Comparison of ENCODE assay signal across 1 cellular context in the genomic region with DNA sequence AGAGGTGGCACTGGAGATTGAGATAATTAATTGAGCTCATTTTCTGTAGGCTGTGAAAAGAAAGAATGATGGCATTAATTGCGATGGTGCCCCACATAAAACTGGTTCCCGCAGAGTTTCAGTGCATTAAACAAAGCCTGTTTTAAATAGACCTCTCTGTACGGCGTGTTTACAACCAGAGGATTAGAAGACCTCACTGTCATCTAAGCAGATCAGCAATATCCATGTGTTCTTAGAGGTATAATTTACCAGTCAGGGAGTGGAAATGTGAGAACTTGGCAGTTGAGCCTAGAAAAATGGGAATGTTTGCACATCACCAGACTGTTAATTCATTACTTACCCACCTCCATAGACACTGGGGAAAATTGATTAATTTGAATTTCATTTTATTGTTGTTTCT.
TF ChIP-seq lines count a peak whose summit lies in the region.

No MANE protein-coding gene starts in this region.

TF ChIP-seq in GM12878, 131 proteins besides CTCF, POLR2A, EP300 and RAD21:
- no peak for TF ChIP-seq BCL11A (IDR thresholded peaks at IDR 0.05; ENCODE audit: low read depth, low read length)
- TF ChIP-seq IKZF1 (conservative IDR thresholded peaks at IDR 0.05): no peak
- TF ChIP-seq, protein P1, sequence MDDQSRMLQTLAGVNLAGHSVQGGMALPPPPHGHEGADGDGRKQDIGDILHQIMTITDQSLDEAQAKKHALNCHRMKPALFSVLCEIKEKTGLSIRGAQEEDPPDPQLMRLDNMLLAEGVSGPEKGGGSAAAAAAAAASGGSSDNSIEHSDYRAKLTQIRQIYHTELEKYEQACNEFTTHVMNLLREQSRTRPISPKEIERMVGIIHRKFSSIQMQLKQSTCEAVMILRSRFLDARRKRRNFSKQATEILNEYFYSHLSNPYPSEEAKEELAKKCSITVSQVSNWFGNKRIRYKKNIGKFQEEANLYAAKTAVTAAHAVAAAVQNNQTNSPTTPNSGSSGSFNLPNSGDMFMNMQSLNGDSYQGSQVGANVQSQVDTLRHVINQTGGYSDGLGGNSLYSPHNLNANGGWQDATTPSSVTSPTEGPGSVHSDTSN (IDR thresholded peaks at IDR 0.05; ENCODE audit: insufficient replicate concordance, low read depth, low read length): no peak
- TF ChIP-seq, protein P2, sequence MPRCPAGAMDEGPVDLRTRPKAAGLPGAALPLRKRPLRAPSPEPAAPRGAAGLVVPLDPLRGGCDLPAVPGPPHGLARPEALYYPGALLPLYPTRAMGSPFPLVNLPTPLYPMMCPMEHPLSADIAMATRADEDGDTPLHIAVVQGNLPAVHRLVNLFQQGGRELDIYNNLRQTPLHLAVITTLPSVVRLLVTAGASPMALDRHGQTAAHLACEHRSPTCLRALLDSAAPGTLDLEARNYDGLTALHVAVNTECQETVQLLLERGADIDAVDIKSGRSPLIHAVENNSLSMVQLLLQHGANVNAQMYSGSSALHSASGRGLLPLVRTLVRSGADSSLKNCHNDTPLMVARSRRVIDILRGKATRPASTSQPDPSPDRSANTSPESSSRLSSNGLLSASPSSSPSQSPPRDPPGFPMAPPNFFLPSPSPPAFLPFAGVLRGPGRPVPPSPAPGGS (IDR thresholded peaks at IDR 0.05; ENCODE audit: borderline replicate concordance, insufficient read depth, low read depth, low read length, poor library complexity, severe bottlenecking): no peak
- TF ChIP-seq KDM1A (IDR thresholded peaks at IDR 0.05; ENCODE audit: borderline replicate concordance): no peak
- TF ChIP-seq, protein P3, sequence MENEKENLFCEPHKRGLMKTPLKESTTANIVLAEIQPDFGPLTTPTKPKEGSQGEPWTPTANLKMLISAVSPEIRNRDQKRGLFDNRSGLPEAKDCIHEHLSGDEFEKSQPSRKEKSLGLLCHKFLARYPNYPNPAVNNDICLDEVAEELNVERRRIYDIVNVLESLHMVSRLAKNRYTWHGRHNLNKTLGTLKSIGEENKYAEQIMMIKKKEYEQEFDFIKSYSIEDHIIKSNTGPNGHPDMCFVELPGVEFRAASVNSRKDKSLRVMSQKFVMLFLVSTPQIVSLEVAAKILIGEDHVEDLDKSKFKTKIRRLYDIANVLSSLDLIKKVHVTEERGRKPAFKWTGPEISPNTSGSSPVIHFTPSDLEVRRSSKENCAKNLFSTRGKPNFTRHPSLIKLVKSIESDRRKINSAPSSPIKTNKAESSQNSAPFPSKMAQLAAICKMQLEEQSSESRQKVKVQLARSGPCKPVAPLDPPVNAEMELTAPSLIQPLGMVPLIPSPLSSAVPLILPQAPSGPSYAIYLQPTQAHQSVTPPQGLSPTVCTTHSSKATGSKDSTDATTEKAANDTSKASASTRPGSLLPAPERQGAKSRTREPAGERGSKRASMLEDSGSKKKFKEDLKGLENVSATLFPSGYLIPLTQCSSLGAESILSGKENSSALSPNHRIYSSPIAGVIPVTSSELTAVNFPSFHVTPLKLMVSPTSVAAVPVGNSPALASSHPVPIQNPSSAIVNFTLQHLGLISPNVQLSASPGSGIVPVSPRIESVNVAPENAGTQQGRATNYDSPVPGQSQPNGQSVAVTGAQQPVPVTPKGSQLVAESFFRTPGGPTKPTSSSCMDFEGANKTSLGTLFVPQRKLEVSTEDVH (IDR thresholded peaks at IDR 0.05; ENCODE audit: low read depth, partially characterized antibody): no peak
- TF ChIP-seq IRF4 (IDR thresholded peaks at IDR 0.05; ENCODE audit: low read depth, low read length): no peak
- no peak for TF ChIP-seq NFXL1 (IDR thresholded peaks at IDR 0.05; ENCODE audit: borderline replicate concordance)
- TF ChIP-seq, protein P4, sequence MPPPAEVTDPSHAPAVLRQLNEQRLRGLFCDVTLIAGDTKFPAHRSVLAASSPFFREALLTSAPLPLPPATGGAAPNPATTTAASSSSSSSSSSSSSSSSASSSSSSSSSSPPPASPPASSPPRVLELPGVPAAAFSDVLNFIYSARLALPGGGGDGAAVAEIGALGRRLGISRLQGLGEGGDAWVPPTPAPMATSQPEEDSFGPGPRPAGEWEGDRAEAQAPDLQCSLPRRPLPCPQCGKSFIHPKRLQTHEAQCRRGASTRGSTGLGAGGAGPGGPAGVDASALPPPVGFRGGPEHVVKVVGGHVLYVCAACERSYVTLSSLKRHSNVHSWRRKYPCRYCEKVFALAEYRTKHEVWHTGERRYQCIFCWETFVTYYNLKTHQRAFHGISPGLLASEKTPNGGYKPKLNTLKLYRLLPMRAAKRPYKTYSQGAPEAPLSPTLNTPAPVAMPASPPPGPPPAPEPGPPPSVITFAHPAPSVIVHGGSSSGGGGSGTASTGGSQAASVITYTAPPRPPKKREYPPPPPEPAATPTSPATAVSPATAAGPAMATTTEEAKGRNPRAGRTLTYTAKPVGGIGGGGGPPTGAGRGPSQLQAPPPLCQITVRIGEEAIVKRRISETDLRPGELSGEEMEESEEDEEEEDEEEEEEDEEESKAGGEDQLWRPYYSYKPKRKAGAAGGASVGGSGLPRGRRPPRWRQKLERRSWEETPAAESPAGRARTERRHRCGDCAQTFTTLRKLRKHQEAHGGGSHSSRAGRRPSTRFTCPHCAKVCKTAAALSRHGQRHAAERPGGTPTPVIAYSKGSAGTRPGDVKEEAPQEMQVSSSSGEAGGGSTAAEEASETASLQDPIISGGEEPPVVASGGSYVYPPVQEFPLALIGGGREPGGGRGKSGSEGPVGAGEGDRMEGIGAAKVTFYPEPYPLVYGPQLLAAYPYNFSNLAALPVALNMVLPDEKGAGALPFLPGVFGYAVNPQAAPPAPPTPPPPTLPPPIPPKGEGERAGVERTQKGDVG (CRISPR knock-in tag; IDR thresholded peaks at IDR 0.05): no peak
- no peak for TF ChIP-seq RUNX3 (IDR thresholded peaks at IDR 0.05; ENCODE audit: low read length)
- TF ChIP-seq, protein P5, sequence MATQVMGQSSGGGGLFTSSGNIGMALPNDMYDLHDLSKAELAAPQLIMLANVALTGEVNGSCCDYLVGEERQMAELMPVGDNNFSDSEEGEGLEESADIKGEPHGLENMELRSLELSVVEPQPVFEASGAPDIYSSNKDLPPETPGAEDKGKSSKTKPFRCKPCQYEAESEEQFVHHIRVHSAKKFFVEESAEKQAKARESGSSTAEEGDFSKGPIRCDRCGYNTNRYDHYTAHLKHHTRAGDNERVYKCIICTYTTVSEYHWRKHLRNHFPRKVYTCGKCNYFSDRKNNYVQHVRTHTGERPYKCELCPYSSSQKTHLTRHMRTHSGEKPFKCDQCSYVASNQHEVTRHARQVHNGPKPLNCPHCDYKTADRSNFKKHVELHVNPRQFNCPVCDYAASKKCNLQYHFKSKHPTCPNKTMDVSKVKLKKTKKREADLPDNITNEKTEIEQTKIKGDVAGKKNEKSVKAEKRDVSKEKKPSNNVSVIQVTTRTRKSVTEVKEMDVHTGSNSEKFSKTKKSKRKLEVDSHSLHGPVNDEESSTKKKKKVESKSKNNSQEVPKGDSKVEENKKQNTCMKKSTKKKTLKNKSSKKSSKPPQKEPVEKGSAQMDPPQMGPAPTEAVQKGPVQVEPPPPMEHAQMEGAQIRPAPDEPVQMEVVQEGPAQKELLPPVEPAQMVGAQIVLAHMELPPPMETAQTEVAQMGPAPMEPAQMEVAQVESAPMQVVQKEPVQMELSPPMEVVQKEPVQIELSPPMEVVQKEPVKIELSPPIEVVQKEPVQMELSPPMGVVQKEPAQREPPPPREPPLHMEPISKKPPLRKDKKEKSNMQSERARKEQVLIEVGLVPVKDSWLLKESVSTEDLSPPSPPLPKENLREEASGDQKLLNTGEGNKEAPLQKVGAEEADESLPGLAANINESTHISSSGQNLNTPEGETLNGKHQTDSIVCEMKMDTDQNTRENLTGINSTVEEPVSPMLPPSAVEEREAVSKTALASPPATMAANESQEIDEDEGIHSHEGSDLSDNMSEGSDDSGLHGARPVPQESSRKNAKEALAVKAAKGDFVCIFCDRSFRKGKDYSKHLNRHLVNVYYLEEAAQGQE (IDR thresholded peaks at IDR 0.05; ENCODE audit: low read depth, low read length): no peak
- no peak for TF ChIP-seq STAT3 (IDR thresholded peaks at IDR 0.05; ENCODE audit: low read depth, low read length)
- no peak for TF ChIP-seq NR2C1 (IDR thresholded peaks at IDR 0.05)
- TF ChIP-seq CBFB (IDR thresholded peaks at IDR 0.05; ENCODE audit: low read depth): no peak
- TF ChIP-seq YBX1 (IDR thresholded peaks at IDR 0.05): no peak
- no peak for TF ChIP-seq EGR1 (IDR thresholded peaks at IDR 0.05; ENCODE audit: borderline replicate concordance in 1 of 2, low read depth in 2 of 2, low read length in 2 of 2)
- TF ChIP-seq SMARCA5 (IDR thresholded peaks at IDR 0.05): no peak
- no peak for TF ChIP-seq RFX5 (IDR thresholded peaks at IDR 0.05; ENCODE audit: low read depth, low read length)
- TF ChIP-seq, protein P6, sequence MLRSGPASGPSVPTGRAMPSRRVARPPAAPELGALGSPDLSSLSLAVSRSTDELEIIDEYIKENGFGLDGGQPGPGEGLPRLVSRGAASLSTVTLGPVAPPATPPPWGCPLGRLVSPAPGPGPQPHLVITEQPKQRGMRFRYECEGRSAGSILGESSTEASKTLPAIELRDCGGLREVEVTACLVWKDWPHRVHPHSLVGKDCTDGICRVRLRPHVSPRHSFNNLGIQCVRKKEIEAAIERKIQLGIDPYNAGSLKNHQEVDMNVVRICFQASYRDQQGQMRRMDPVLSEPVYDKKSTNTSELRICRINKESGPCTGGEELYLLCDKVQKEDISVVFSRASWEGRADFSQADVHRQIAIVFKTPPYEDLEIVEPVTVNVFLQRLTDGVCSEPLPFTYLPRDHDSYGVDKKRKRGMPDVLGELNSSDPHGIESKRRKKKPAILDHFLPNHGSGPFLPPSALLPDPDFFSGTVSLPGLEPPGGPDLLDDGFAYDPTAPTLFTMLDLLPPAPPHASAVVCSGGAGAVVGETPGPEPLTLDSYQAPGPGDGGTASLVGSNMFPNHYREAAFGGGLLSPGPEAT (IDR thresholded peaks at IDR 0.05; ENCODE audit: low read depth): no peak
- TF ChIP-seq, protein P7, sequence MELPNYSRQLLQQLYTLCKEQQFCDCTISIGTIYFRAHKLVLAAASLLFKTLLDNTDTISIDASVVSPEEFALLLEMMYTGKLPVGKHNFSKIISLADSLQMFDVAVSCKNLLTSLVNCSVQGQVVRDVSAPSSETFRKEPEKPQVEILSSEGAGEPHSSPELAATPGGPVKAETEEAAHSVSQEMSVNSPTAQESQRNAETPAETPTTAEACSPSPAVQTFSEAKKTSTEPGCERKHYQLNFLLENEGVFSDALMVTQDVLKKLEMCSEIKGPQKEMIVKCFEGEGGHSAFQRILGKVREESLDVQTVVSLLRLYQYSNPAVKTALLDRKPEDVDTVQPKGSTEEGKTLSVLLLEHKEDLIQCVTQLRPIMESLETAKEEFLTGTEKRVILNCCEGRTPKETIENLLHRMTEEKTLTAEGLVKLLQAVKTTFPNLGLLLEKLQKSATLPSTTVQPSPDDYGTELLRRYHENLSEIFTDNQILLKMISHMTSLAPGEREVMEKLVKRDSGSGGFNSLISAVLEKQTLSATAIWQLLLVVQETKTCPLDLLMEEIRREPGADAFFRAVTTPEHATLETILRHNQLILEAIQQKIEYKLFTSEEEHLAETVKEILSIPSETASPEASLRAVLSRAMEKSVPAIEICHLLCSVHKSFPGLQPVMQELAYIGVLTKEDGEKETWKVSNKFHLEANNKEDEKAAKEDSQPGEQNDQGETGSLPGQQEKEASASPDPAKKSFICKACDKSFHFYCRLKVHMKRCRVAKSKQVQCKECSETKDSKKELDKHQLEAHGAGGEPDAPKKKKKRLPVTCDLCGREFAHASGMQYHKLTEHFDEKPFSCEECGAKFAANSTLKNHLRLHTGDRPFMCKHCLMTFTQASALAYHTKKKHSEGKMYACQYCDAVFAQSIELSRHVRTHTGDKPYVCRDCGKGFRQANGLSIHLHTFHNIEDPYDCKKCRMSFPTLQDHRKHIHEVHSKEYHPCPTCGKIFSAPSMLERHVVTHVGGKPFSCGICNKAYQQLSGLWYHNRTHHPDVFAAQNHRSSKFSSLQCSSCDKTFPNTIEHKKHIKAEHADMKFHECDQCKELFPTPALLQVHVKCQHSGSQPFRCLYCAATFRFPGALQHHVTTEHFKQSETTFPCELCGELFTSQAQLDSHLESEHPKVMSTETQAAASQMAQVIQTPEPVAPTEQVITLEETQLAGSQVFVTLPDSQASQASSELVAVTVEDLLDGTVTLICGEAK (IDR thresholded peaks at IDR 0.05; ENCODE audit: borderline replicate concordance): no peak
